ENCODE assay signal across 27 cellular contexts in genomic region chr17:47465165-47465564, GRCh38.
"Had no signal": no experiment of that assay in that cellular context is flagged by ENCODE, and none has a peak within 500 bp of the region (broad histone marks: within the 10 kb centered on the region; RNA-seq: fewer than 3 reads in every experiment).

No MANE protein-coding gene starts in this region.

- ATAC-seq: naive thymus-derived CD4-positive, alpha-beta T cell; natural killer cell; psoas muscle; right cardiac atrium; right lobe of liver; stimulated activated effector memory CD8-positive, alpha-beta T cell treated with anti-CD3 and anti-CD28 coated beads, Interleukin-12 subunit alpha, Interleukin-12 subunit beta, amount 100 ng/mL, for 72 hours; stimulated activated naive B cell treated with anti-CD40 and anti-IgM and Interleukin-4, amounts not matched to agents 10 μg/mL and 1 μg/mL and 100 μg/mL, for 72 hours had no signal

- H3K36me3 Mint-ChIP-seq: natural killer cell had no signal

- H3K4me1 ChIP-seq: neural progenitor cell, parathyroid adenoma, right lobe of liver, sigmoid colon, suprapubic skin, testis, tibial nerve, upper lobe of left lung, vagina had no signal

- H3K27me3 Mint-ChIP-seq: naive thymus-derived CD4-positive, alpha-beta T cell; progenitor cell of endocrine pancreas; stimulated activated naive B cell treated with anti-CD40 and anti-IgM and Interleukin-4, amounts not matched to agents 10 μg/mL and 1 μg/mL and 100 μg/mL, for 72 hours had no signal

- H3K9me3 ChIP-seq: ovary, psoas muscle, right lobe of liver, sigmoid colon, suprapubic skin, testis, tibial nerve, upper lobe of left lung, vagina had no signal

- H3K4me3 ChIP-seq: neural progenitor cell, ovary, psoas muscle, right lobe of liver, sigmoid colon, suprapubic skin, testis, tibial nerve, upper lobe of left lung, vagina had no signal

- H3K4me3 Mint-ChIP-seq: naive thymus-derived CD4-positive, alpha-beta T cell; natural killer cell; nephron; neural progenitor cell; stimulated activated effector memory CD8-positive, alpha-beta T cell treated with anti-CD3 and anti-CD28 coated beads, Interleukin-12 subunit alpha, Interleukin-12 subunit beta, amount 100 ng/mL, for 72 hours; stimulated activated naive B cell treated with anti-CD40 and anti-IgM and Interleukin-4, amounts not matched to agents 10 μg/mL and 1 μg/mL and 100 μg/mL, for 72 hours had no signal

- H3K4me1 Mint-ChIP-seq: naive thymus-derived CD4-positive, alpha-beta T cell; natural killer cell; nephron; neural progenitor cell; stimulated activated effector memory CD8-positive, alpha-beta T cell treated with anti-CD3 and anti-CD28 coated beads, Interleukin-12 subunit alpha, Interleukin-12 subunit beta, amount 100 ng/mL, for 72 hours; stimulated activated naive B cell treated with anti-CD40 and anti-IgM and Interleukin-4, amounts not matched to agents 10 μg/mL and 1 μg/mL and 100 μg/mL, for 72 hours had no signal

- H3K36me3 ChIP-seq: neural progenitor cell, ovary, vagina had no signal

- H3K27me3 ChIP-seq: neural progenitor cell, ovary, right lobe of liver, sigmoid colon, suprapubic skin, testis, tibial nerve, upper lobe of left lung, vagina had no signal

- H3K9me3 Mint-ChIP-seq: naive thymus-derived CD4-positive, alpha-beta T cell; natural killer cell; nephron; neural progenitor cell; stimulated activated effector memory CD8-positive, alpha-beta T cell treated with anti-CD3 and anti-CD28 coated beads, Interleukin-12 subunit alpha, Interleukin-12 subunit beta, amount 100 ng/mL, for 72 hours; stimulated activated naive B cell treated with anti-CD40 and anti-IgM and Interleukin-4, amounts not matched to agents 10 μg/mL and 1 μg/mL and 100 μg/mL, for 72 hours had no signal

- DNase-seq: naive thymus-derived CD4-positive, alpha-beta T cell; natural killer cell; occipital lobe; ovary; posterior cingulate gyrus; psoas muscle; right cardiac atrium; right lobe of liver; sigmoid colon; small intestine; stimulated activated CD4-positive, alpha-beta T cell treated with anti-CD3 and anti-CD28 coated beads, Interleukin-15, amount 100 ng/mL, for 24 hours; stimulated activated CD4-positive, alpha-beta T cell treated with anti-CD3 and anti-CD28 coated beads, Interleukin-2, amount 100 ng/mL, for 24 hours; stimulated activated CD4-positive, alpha-beta T cell treated with anti-CD3 and anti-CD28 coated beads, Interleukin-2, amount 100 ng/mL, for 48 hours; stimulated activated CD4-positive, alpha-beta T cell treated with anti-CD3 and anti-CD28 coated beads, Interleukin-4, amount 100 ng/mL, for 24 hours; stimulated activated naive B cell treated with anti-CD40 and anti-IgM and Interleukin-4, amounts not matched to agents 10 μg/mL and 1 μg/mL and 100 μg/mL, for 72 hours; stimulated activated naive CD4-positive, alpha-beta T cell treated with Interleukin-2 at 50 U/mL for 16 hours; substantia nigra; testis; upper lobe of left lung had no signal

- H3K27ac Mint-ChIP-seq: natural killer cell; neural progenitor cell; stimulated activated effector memory CD8-positive, alpha-beta T cell treated with anti-CD3 and anti-CD28 coated beads, Interleukin-12 subunit alpha, Interleukin-12 subunit beta, amount 100 ng/mL, for 72 hours; stimulated activated naive B cell treated with anti-CD40 and anti-IgM and Interleukin-4, amounts not matched to agents 10 μg/mL and 1 μg/mL and 100 μg/mL, for 72 hours had no signal

- H3K27ac ChIP-seq: neural progenitor cell, ovary, parathyroid adenoma, psoas muscle, right lobe of liver, sigmoid colon, suprapubic skin, testis, tibial nerve, upper lobe of left lung, vagina had no signal
